In genomic region chr21:46594276-46594675, GRCh38 we compare ENCODE assay signal across 28 cellular contexts. TPM values are rescaled to one million over a fixed set of nuclear protein-coding genes. Genes with fewer than 3 reads are reported as not detected.
"Had no signal": no experiment of that assay in that cellular context is flagged by ENCODE, and none has a peak within 500 bp of the region (broad histone marks: within the 10 kb centered on the region; RNA-seq: fewer than 3 reads in every experiment).

No MANE protein-coding gene starts in this region.

- DNase-seq: activated CD4-positive, alpha-beta T cell treated with anti-CD3 and anti-CD28 coated beads for 48 hours; activated CD4-positive, alpha-beta T cell treated with anti-CD3 and anti-CD28 coated beads, Interleukin-2, amount 50 U/mL, for 48 hours; activated CD4-positive, CD25-positive, alpha-beta regulatory T cell treated with anti-CD3 and anti-CD28 coated beads, Interleukin-2, amount 50 U/mL, for 72 hours; activated CD8-positive, alpha-beta memory T cell treated with anti-CD3 and anti-CD28 coated beads, Interleukin-2, amount 10 ng/mL, durations not matched to agents 7 days and 5 days; activated effector memory CD4-positive, alpha-beta T cell treated with Interleukin-2 at 50 U/mL for 16 hours; activated naive CD4-positive, alpha-beta T cell; activated naive CD8-positive, alpha-beta T cell treated with anti-CD3 and anti-CD28 coated beads, Interleukin-2, amount 50 U/mL, for 24 hours; activated T-cell treated with anti-CD3 and anti-CD28 coated beads, Interleukin-2, amount 50 U/mL, for 24 hours; amniotic stem cell; body of pancreas; central memory CD4-positive, alpha-beta T cell; Karpas-422; NCI-H1105; NCI-H1436 treated with DMSO at 0.1 percent for 48 hours; NCI-H187; NCI-H2081; NCI-H446; NCI-H524; PC-9; SIG-M5; T-helper 17 cell; T-helper 9 cell had no signal

- H3K27ac ChIP-seq: ascending aorta, body of pancreas, coronary artery, PC-9 had no signal

- H3K27me3 ChIP-seq: ascending aorta, body of pancreas had no signal

- H3K4me2 ChIP-seq: PC-9 had no signal

- H2AFZ ChIP-seq: PC-9 had no signal

- H3K36me3 ChIP-seq: ascending aorta had no signal

- H3K4me3 ChIP-seq: ascending aorta, body of pancreas, coronary artery, PC-9 had no signal

RNA-seq across cellular contexts. Expression of gene S100B, which starts 10.6 kb away (rescaled TPM):
- total RNA-seq: activated naive CD4-positive, alpha-beta T cell treated with anti-CD3 and anti-CD28 coated beads, Interleukin-2, amount 50 U/mL, for 72 hours; activated T-helper 1 cell treated with anti-CD3 and anti-CD28 coated beads, Interleukin-12 subunit alpha, Interleukin-12 subunit beta, Interleukin-2, Interleukin-4 antibody, amounts not matched to agents 30 ng/mL and 10 ng/mL and 1 ng/mL, durations not matched to agents 14 hours and 24 hours and 36 hours; bronchial epithelial cell; chondrocyte; PC-9; T-helper 17 cell had no signal
